20 cellular contexts compared by ENCODE assay signal in the genomic region with DNA sequence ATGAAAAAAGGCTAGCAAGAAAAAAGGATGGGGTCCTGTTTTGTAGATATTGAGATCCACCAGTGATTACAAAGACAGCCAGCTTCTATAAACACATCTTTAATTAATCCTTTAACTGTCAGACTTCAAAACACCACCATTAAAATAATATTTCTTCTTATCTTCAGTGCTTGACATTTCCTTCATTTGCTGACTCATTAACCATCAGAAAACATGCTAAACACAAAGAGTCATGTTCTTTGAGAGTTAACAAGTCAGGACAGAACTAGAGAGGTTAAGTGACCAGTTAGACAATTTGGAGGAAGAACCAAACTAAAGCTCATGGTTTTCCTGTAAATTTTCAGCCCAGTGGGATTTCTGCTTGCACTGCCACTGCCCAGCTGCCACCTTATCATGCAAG.
DNase-seq lines count a peak whose midpoint lies in the region; ATAC-seq, FAIRE-seq and TF ChIP-seq lines count a peak whose summit lies in the region.
"Had no signal": no experiment of that assay in that cellular context is flagged by ENCODE, and none has a peak within 500 bp of the region (broad histone marks: within the 10 kb centered on the region; RNA-seq: fewer than 3 reads in every experiment).

No MANE protein-coding gene starts in this region.

- H4K20me1 ChIP-seq in mammary epithelial cell (ENCODE audit: insufficient read depth, low read length) (no peaks in the 10 kb centered on the region), K562 (replicated peaks; ENCODE audit: control insufficient read depth, insufficient read depth, low read length) (no peaks in the 10 kb centered on the region)

- H3K27ac Mint-ChIP-seq in stimulated activated naive CD8-positive, alpha-beta T cell treated with anti-CD3 and anti-CD28 coated beads, Interleukin-15, amount 100 ng/mL, for 72 hours, result no peak overlapping the region
- H3K27ac Mint-ChIP-seq: CD4-positive, alpha-beta T cell; HFFc6 had no signal

- peaks cover 11 to 20% of the 10 kb centered on the region in 2 donors for H3K9me3 Mint-ChIP-seq in stimulated activated naive CD8-positive, alpha-beta T cell treated with anti-CD3 and anti-CD28 coated beads, Interleukin-15, amount 100 ng/mL, for 72 hours

- no peaks in the 10 kb centered on the region for H3K9me1 ChIP-seq in K562 (ENCODE audit: control insufficient read depth, insufficient read depth, low read length)

- in situ Hi-C loops in mammary epithelial cell (cut with MboI; ENCODE audit: low sequenced_read_pairs in 2 of 2), result no loop called here
- in situ Hi-C loops in K562 (cut with MboI), result no loop called here

- no peak for TF ChIP-seq POLR2A in breast epithelium (IDR thresholded peaks at IDR 0.05)
- TF ChIP-seq POLR2A in K562 (conservative IDR thresholded peaks at IDR 0.05), result no peak

- BruUV-seq in mammary epithelial cell (replicated peaks; lab: Mats Ljungman, UMichigan) (no TSS peak), K562 (replicated peaks; lab: Mats Ljungman, UMichigan) (no TSS peak)

- DNase-seq in mammary epithelial cell, result peak; percentile 60
- DNase-seq in breast epithelium (ENCODE audit: low spot score in 2 of 2), result no peak
- no peak for DNase-seq in K562 (ENCODE audit: extremely low read depth in 1 of 4, low spot score in 3 of 4)
- peak; percentile 34 for DNase-seq in iris pigment epithelial cell (ENCODE audit: low read depth)
- no peak for DNase-seq in NCI-H226
- no peak for DNase-seq in stimulated activated naive CD8-positive, alpha-beta T cell treated with anti-CD3 and anti-CD28 coated beads, Interleukin-15, amount 100 ng/mL, for 72 hours
- no peak for DNase-seq in DMS79 treated with DMSO at 0.1 percent for 48 hours (lab: John Stamatoyannopoulos, UW)
- DNase-seq: 8988T; Caco-2; CD4-positive, alpha-beta T cell; H7; HFFc6; NCI-H1436 treated with DMSO at 0.1 percent for 48 hours; NCI-H2029; NCI-H526; PC-3; RPMI8226; SHP77 treated with DMSO at 0.1 percent for 48 hours had no signal

- intact Hi-C loops in mammary epithelial cell (cut with micrococcal nuclease), result loop anchor here (10.0 kb wide), 1 partner anchor 106 kb away; no protein-coding TSS in a partner anchor
- intact Hi-C loops in breast epithelium (cut with DNase I; ENCODE audit: low total_unique reads), result loop anchor here (10.0 kb wide), 1 partner anchor 386 kb away; no protein-coding TSS in a partner anchor
- intact Hi-C loops in K562 (cut with micrococcal nuclease), result no loop called here

- H3K4me1 Mint-ChIP-seq in stimulated activated naive CD8-positive, alpha-beta T cell treated with anti-CD3 and anti-CD28 coated beads, Interleukin-15, amount 100 ng/mL, for 72 hours, result no peaks in the 10 kb centered on the region

- CTCF ChIA-PET in mammary epithelial cell (lab: Charles Lee; ENCODE audit: low non-redundant PET), result no interaction called here
- CTCF ChIA-PET in K562 (lab: Yijun Ruan, JAX; ENCODE audit: low intra/inter-chr PET ratio), result no interaction called here

- TF ChIP-seq EP300 in K562 (IDR thresholded peaks at IDR 0.05; ENCODE audit: low read length), result no peak

- no peaks in the 10 kb centered on the region for H3K79me2 ChIP-seq in mammary epithelial cell (ENCODE audit: insufficient read depth, low read length)
- H3K79me2 ChIP-seq in K562 (ENCODE audit: control insufficient read depth, insufficient read depth, low read length), result no peaks in the 10 kb centered on the region

- peaks cover 6% of the 10 kb centered on the region for H3K9me3 ChIP-seq in mammary epithelial cell (replicated peaks; ENCODE audit: insufficient read depth, low read length)
- H3K9me3 ChIP-seq in breast epithelium, result peaks cover 0 to 4% of the 10 kb centered on the region in 2 donors
- no peaks in the 10 kb centered on the region for H3K9me3 ChIP-seq in K562 (replicated peaks; ENCODE audit: control insufficient read depth, insufficient read depth, low read depth, low read length)

- H3K36me3 ChIP-seq in mammary epithelial cell (ENCODE audit: insufficient read depth, low read length), result no peaks in the 10 kb centered on the region
- no peaks in the 10 kb centered on the region for H3K36me3 ChIP-seq in breast epithelium
- H3K36me3 ChIP-seq in K562 (ENCODE audit: control insufficient read depth, insufficient read depth, low read length), result peaks cover 6% of the 10 kb centered on the region; the same call in 2 of the 3 replicates

- TF ChIP-seq CTCF in mammary epithelial cell (conservative IDR thresholded peaks at IDR 0.05 in 1 of 2, IDR thresholded peaks at IDR 0.05 in 1 of 2; ENCODE audit: extremely low read depth in 1 of 2, insufficient read depth in 1 of 2, low read depth in 1 of 2, low read length in 2 of 2) (no peak), breast epithelium (IDR thresholded peaks at IDR 0.05) (no peak), K562 (IDR thresholded peaks at IDR 0.05 in 2 of 3, conservative IDR thresholded peaks at IDR 0.05 in 1 of 3; ENCODE audit: insufficient read depth in 2 of 3, low read depth in 1 of 3, low read length in 3 of 3) (no peak)

- H3K27me3 ChIP-seq in mammary epithelial cell (ENCODE audit: insufficient read depth, low read length) (no peaks in the 10 kb centered on the region), breast epithelium (no peaks in the 10 kb centered on the region), K562 (ENCODE audit: control insufficient read depth in 2 of 2, insufficient read depth in 2 of 2, low read length in 2 of 2) (no peaks in the 10 kb centered on the region)

- H3K4me2 ChIP-seq in mammary epithelial cell (ENCODE audit: insufficient read depth, low read depth, low read length), result peak overlapping the region; percentile 39
- no peak overlapping the region for H3K4me2 ChIP-seq in K562 (ENCODE audit: insufficient read depth, low read length)

- H3K4me3 ChIP-seq in mammary epithelial cell (replicated peaks in 1 of 3; ENCODE audit: insufficient read depth in 1 of 3, low read depth in 2 of 3, low read length in 3 of 3) (no peak overlapping the region), breast epithelium (no peak overlapping the region), K562 (no peak overlapping the region)
- H3K4me3 ChIP-seq: GM12878 had no signal

- H3K4me1 ChIP-seq in mammary epithelial cell (ENCODE audit: insufficient read depth, low read length), result peaks cover 11% of the 10 kb centered on the region
- no peaks in the 10 kb centered on the region for H3K4me1 ChIP-seq in breast epithelium
- peaks cover 0 to 6% of the 10 kb centered on the region in 2 experiments; a peak in 1 of 5 replicates for H3K4me1 ChIP-seq in K562 (replicated peaks in 1 of 2; ENCODE audit: control insufficient read depth in 2 of 2, insufficient read depth in 2 of 2, low read length in 2 of 2)
- H3K4me1 ChIP-seq: Caco-2 had no signal

- ATAC-seq in K562 (no peak), GM21447 (IDR thresholded peaks at IDR 0.05; ENCODE audit: unreplicated experiment) (no peak)
- no peak for ATAC-seq in stimulated activated naive CD8-positive, alpha-beta T cell treated with anti-CD3 and anti-CD28 coated beads, Interleukin-15, amount 100 ng/mL, for 72 hours
- ATAC-seq: GM12878, PC-3 had no signal

- H3K27ac ChIP-seq in mammary epithelial cell (ENCODE audit: insufficient read depth, low read depth, low read length) (no peak overlapping the region), breast epithelium (no peak overlapping the region), K562 (ENCODE audit: extremely low read depth, low read depth, low read length) (no peak overlapping the region)

- H3K4me3 Mint-ChIP-seq in stimulated activated naive CD8-positive, alpha-beta T cell treated with anti-CD3 and anti-CD28 coated beads, Interleukin-15, amount 100 ng/mL, for 72 hours, result no peak overlapping the region
- H3K4me3 Mint-ChIP-seq: CD4-positive, alpha-beta T cell; HFFc6 had no signal

- no peaks in the 10 kb centered on the region for H3K27me3 Mint-ChIP-seq in stimulated activated naive CD8-positive, alpha-beta T cell treated with anti-CD3 and anti-CD28 coated beads, Interleukin-15, amount 100 ng/mL, for 72 hours
- H3K27me3 Mint-ChIP-seq: CD4-positive, alpha-beta T cell had no signal

- dilution Hi-C loops in mammary epithelial cell (cut with HindIII; ENCODE audit: low sequenced_read_pairs), result no loop called here

- no peak for FAIRE-seq in K562 (lab: Jason Lieb, UNC)
- FAIRE-seq: GM12878 had no signal

- H2AFZ ChIP-seq in mammary epithelial cell (ENCODE audit: low read depth, low read length), result no peak overlapping the region
- H2AFZ ChIP-seq in K562 (ENCODE audit: low read depth, low read length), result no peak overlapping the region

- POLR2A ChIA-PET in K562 (lab: Yijun Ruan, JAX), result interaction anchor here (0.6 to 1.0 kb wide), 2 partner anchors 18 to 40 kb away, joined by 3 read pairs; no protein-coding TSS in a partner anchor

- no peak for TF ChIP-seq RAD21 in K562 (CRISPR knock-in tag; conservative IDR thresholded peaks at IDR 0.05 in 1 of 2, IDR thresholded peaks at IDR 0.05 in 1 of 2)

- H3K9ac ChIP-seq in mammary epithelial cell (ENCODE audit: insufficient read depth, low read length), result no peak overlapping the region
- H3K9ac ChIP-seq in K562 (ENCODE audit: insufficient read depth in 1 of 2, low read depth in 2 of 2, low read length in 2 of 2), result no peak overlapping the region

TF ChIP-seq in K562, 482 proteins besides CTCF, POLR2A, EP300 and RAD21 (continues in another document):
- TF ChIP-seq BMI1 (IDR thresholded peaks at IDR 0.05; ENCODE audit: low read length) (no peak), SLC30A9 (CRISPR knock-in tag; IDR thresholded peaks at IDR 0.05) (no peak), NCOA4 (IDR thresholded peaks at IDR 0.05; ENCODE audit: partially characterized antibody) (no peak), ZNF639 (CRISPR knock-in tag; conservative IDR thresholded peaks at IDR 0.05 in 1 of 2, IDR thresholded peaks at IDR 0.05 in 1 of 2) (no peak), MEIS2 (IDR thresholded peaks at IDR 0.05; ENCODE audit: partially characterized antibody) (peak; percentile 46)

Comparison
In these comparisons a context has a peak if more than half of its experiments do, and no peak if none do; other contexts are left out.
1. DNase-seq: peak in mammary epithelial cell (single experiment) and iris pigment epithelial cell (single experiment); none in breast epithelium (0 of 2), K562 (0 of 4), NCI-H226 (single experiment), stimulated activated naive CD8-positive, alpha-beta T cell treated with anti-CD3 and anti-CD28 coated beads, Interleukin-15, amount 100 ng/mL, for 72 hours (0 of 2) and DMS79 treated with DMSO at 0.1 percent for 48 hours (single experiment).